In the genomic region with DNA sequence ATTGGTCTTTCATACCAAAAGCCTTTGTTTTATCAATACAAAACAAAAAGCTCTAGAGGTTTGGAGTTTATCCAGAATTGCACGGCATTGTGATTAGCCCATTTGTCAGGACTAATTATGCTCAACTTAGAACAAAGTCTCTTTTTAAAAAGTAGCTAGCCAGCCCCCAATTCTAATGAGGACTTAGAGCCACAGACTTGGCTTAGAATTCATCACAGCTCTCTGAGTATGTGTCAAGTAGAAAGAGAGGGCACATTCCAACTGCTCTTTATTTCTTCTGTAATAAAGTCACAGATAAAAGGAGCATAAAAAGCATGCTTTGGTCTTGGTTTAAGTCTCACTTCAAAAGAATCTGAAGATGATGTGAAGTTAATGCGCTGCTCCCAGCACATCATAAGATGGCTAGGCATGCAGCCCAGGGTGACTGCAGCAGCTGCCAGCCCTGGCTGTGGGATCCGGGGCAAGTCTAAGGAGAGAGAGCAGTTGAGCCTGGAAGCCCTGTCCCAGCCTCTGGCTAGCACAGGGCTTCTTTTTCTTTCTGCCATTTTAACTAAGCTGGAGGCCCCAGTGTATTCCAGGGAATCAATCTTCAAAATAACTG, we compare ENCODE assay signal across 17 cellular contexts.
DNase-seq lines count a peak whose midpoint lies in the region; ATAC-seq and TF ChIP-seq lines count a peak whose summit lies in the region.
"Had no signal": no experiment of that assay in that cellular context is flagged by ENCODE, and none has a peak within 500 bp of the region (broad histone marks: within the 10 kb centered on the region; RNA-seq: fewer than 3 reads in every experiment).

No MANE protein-coding gene starts in this region.

- H4K91ac ChIP-seq in IMR-90 (ENCODE audit: insufficient read depth, low read depth, low read length): no peak overlapping the region

- no peaks in the 10 kb centered on the region for H4K20me1 ChIP-seq in IMR-90 (ENCODE audit: insufficient read depth, low read length)

- H3K27ac ChIP-seq in IMR-90 (ENCODE audit: insufficient read depth, low read length) (no peak overlapping the region), endodermal cell (ENCODE audit: low read depth, low read length) (peak overlapping the region; percentile 49), mesodermal cell (ENCODE audit: low read depth, low read length, severe bottlenecking) (peak overlapping the region; percentile 33), A673 (ENCODE audit: low read depth, low read length, poor library complexity, severe bottlenecking) (no peak overlapping the region)
- H3K27ac ChIP-seq: coronary artery, parathyroid adenoma had no signal

- H2AK5ac ChIP-seq in IMR-90 (ENCODE audit: low read depth, low read length): no peak overlapping the region

- H3K9me3 ChIP-seq in IMR-90 (ENCODE audit: control insufficient read depth, insufficient read depth, low read length) (peaks cover 14% of the 10 kb centered on the region), endodermal cell (ENCODE audit: control insufficient read depth, low read length) (no peaks in the 10 kb centered on the region), mesodermal cell (ENCODE audit: control insufficient read depth, low read length) (no peaks in the 10 kb centered on the region), A673 (ENCODE audit: low read depth, low read length, poor library complexity, severe bottlenecking) (peaks cover 58% of the 10 kb centered on the region)

- no peak overlapping the region for H3K14ac ChIP-seq in IMR-90 (replicated peaks; ENCODE audit: low read depth, low read length)

- H3K4me3 Mint-ChIP-seq in endodermal cell: no peak overlapping the region
- H3K4me3 Mint-ChIP-seq: activated naive CD8-positive, alpha-beta T cell treated with anti-CD3 and anti-CD28 coated beads, Interleukin-2, amount 50 U/mL, for 24 hours; memory B cell; type B pancreatic cell had no signal

- no peak overlapping the region for H4K5ac ChIP-seq in IMR-90 (ENCODE audit: low read depth, low read length)

- H3K9me1 ChIP-seq in IMR-90 (ENCODE audit: insufficient read depth, low read length): no peaks in the 10 kb centered on the region

- no TSS peak for BruUV-seq in IMR-90 (replicated peaks; lab: Mats Ljungman, UMichigan)
- no TSS peak for BruUV-seq in A673 (replicated peaks; lab: Mats Ljungman, UMichigan)

- no peak for TF ChIP-seq POLR2A in IMR-90 (IDR thresholded peaks at IDR 0.05; ENCODE audit: low read depth, low read length)

- no peaks in the 10 kb centered on the region for H3K27me3 Mint-ChIP-seq in endodermal cell (ENCODE audit: insufficient read depth)
- H3K27me3 Mint-ChIP-seq: activated naive CD8-positive, alpha-beta T cell treated with anti-CD3 and anti-CD28 coated beads, Interleukin-2, amount 50 U/mL, for 24 hours; memory B cell had no signal

- H3K4me3 ChIP-seq in IMR-90 (ENCODE audit: insufficient read depth, low read depth, low read length) (no peak overlapping the region), endodermal cell (ENCODE audit: low read length) (no peak overlapping the region), mesodermal cell (ENCODE audit: extremely low read depth, insufficient read depth, low read length, poor library complexity, severe bottlenecking) (no peak overlapping the region), A673 (ENCODE audit: low read depth, low read length, poor library complexity, severe bottlenecking) (no peak overlapping the region)
- H3K4me3 ChIP-seq: coronary artery had no signal

- no peak overlapping the region for H2BK120ac ChIP-seq in IMR-90 (ENCODE audit: low read depth, low read length)

- H3K23ac ChIP-seq in IMR-90 (ENCODE audit: low read depth, low read length): no peak overlapping the region

- no peak overlapping the region for H2AFZ ChIP-seq in IMR-90 (replicated peaks; ENCODE audit: low read length, poor library complexity)
- H2AFZ ChIP-seq: parathyroid adenoma had no signal

- intact Hi-C loops in IMR-90 (cut with micrococcal nuclease) (no loop called here), A673 (cut with micrococcal nuclease; ENCODE audit: unreplicated experiment) (no loop called here)

- no peaks in the 10 kb centered on the region for H3K79me1 ChIP-seq in IMR-90 (ENCODE audit: low read depth in 1 of 2, low read length in 2 of 2)

- no peak overlapping the region for H3K4me2 ChIP-seq in IMR-90 (ENCODE audit: low read depth, low read length)

- no peak for ATAC-seq in IMR-90 (ENCODE audit: low read depth)
- ATAC-seq: activated naive CD8-positive, alpha-beta T cell treated with anti-CD3 and anti-CD28 coated beads, Interleukin-2, amount 50 U/mL, for 24 hours had no signal

- H3K18ac ChIP-seq in IMR-90 (ENCODE audit: low read depth, low read length): no peak overlapping the region

- in situ Hi-C loops in IMR-90 (cut with MboI; ENCODE audit: low sequenced_read_pairs): no loop called here
- in situ Hi-C loops in GM13977 (cut with MboI; ENCODE audit: low pct_unique_long_range_greater_than_20kb, low sequenced_read_pairs, unreplicated experiment): no loop called here

- peak overlapping the region; percentile 55 for H3K27ac Mint-ChIP-seq in endodermal cell
- H3K27ac Mint-ChIP-seq: activated naive CD8-positive, alpha-beta T cell treated with anti-CD3 and anti-CD28 coated beads, Interleukin-2, amount 50 U/mL, for 24 hours; memory B cell; type B pancreatic cell had no signal

- H3K36me3 Mint-ChIP-seq in endodermal cell (ENCODE audit: low read depth): no peaks in the 10 kb centered on the region
- H3K36me3 Mint-ChIP-seq: memory B cell, type B pancreatic cell had no signal

- H3K9me3 Mint-ChIP-seq in endodermal cell: no peaks in the 10 kb centered on the region
- H3K9me3 Mint-ChIP-seq: type B pancreatic cell had no signal

- no peak overlapping the region for H2AK9ac ChIP-seq in IMR-90 (replicated peaks; ENCODE audit: low read depth, low read length, poor library complexity)

- H3K4me1 ChIP-seq in IMR-90 (ENCODE audit: control insufficient read depth, insufficient read depth, low read length): no peaks in the 10 kb centered on the region
- H3K4me1 ChIP-seq in endodermal cell (ENCODE audit: control insufficient read depth, insufficient read depth, low read length): no peaks in the 10 kb centered on the region
- H3K4me1 ChIP-seq in mesodermal cell (ENCODE audit: control insufficient read depth, insufficient read depth, low read length, poor library complexity, severe bottlenecking): peaks cover 23% of the 10 kb centered on the region
- no peaks in the 10 kb centered on the region for H3K4me1 ChIP-seq in A673 (ENCODE audit: insufficient read depth, low read length, poor library complexity, severe bottlenecking)
- H3K4me1 ChIP-seq: parathyroid adenoma had no signal

- no peak for TF ChIP-seq CTCF in IMR-90 (conservative IDR thresholded peaks at IDR 0.05; ENCODE audit: low read depth, low read length)
- no peak for TF ChIP-seq CTCF in endodermal cell (conservative IDR thresholded peaks at IDR 0.05)
- TF ChIP-seq CTCF in A673 (conservative IDR thresholded peaks at IDR 0.05; ENCODE audit: low read depth, low read length): no peak
- TF ChIP-seq CTCF in GM13977 (IDR thresholded peaks at IDR 0.05; ENCODE audit: extremely low read depth, insufficient read depth, missing control alignments): no peak

- H3K56ac ChIP-seq in IMR-90 (ENCODE audit: extremely low read depth, insufficient read depth, low read length): no peak overlapping the region

- H3K36me3 ChIP-seq in IMR-90 (ENCODE audit: control insufficient read depth, insufficient read depth, low read length): no peaks in the 10 kb centered on the region
- no peaks in the 10 kb centered on the region for H3K36me3 ChIP-seq in endodermal cell (ENCODE audit: control insufficient read depth, insufficient read depth, low read length)
- no peaks in the 10 kb centered on the region for H3K36me3 ChIP-seq in mesodermal cell (ENCODE audit: control insufficient read depth, insufficient read depth, low read length)
- no peaks in the 10 kb centered on the region for H3K36me3 ChIP-seq in A673 (ENCODE audit: insufficient read depth, low read length, poor library complexity, severe bottlenecking)

- H3K9ac ChIP-seq in IMR-90 (ENCODE audit: low read depth, low read length) (no peak overlapping the region), endodermal cell (ENCODE audit: extremely low read depth, low read length, poor library complexity, severe bottlenecking) (no peak overlapping the region)
- H3K9ac ChIP-seq: parathyroid adenoma had no signal

- dilution Hi-C loops in IMR-90 (cut with HindIII; ENCODE audit: low sequenced_read_pairs, unreplicated experiment): no loop called here

- CTCF ChIA-PET in IMR-90 (lab: Yijun Ruan, JAX): no interaction called here
- CTCF ChIA-PET in A673 (lab: Charles Lee): no interaction called here

- TF ChIP-seq RAD21 in IMR-90 (IDR thresholded peaks at IDR 0.05; ENCODE audit: low read length): no peak

- no peak overlapping the region for H2BK20ac ChIP-seq in IMR-90 (ENCODE audit: low read depth, low read length)

- H2BK5ac ChIP-seq in IMR-90 (ENCODE audit: low read depth, low read length, poor library complexity, severe bottlenecking): no peak overlapping the region

- H3K27me3 ChIP-seq in IMR-90 (ENCODE audit: control insufficient read depth, insufficient read depth, low read length): no peaks in the 10 kb centered on the region
- H3K27me3 ChIP-seq in endodermal cell (ENCODE audit: control insufficient read depth, insufficient read depth, low read length, poor library complexity, severe bottlenecking): no peaks in the 10 kb centered on the region
- no peaks in the 10 kb centered on the region for H3K27me3 ChIP-seq in A673 (replicated peaks; ENCODE audit: insufficient read depth, low read depth, low read length, poor library complexity)

- DNase-seq in IMR-90 (peak; percentile 1), endodermal cell (no peak), superior temporal gyrus (ENCODE audit: extremely low spot score) (peak; percentile 84), NCI-H524 (lab: John Stamatoyannopoulos, UW) (no peak), A673 (ENCODE audit: low spot score) (no peak), GM13977 (ENCODE audit: low spot score) (no peak)
- DNase-seq: activated CD4-positive, alpha-beta T cell treated with anti-CD3 and anti-CD28 coated beads for 4 hours; activated naive CD8-positive, alpha-beta T cell treated with anti-CD3 and anti-CD28 coated beads, Interleukin-2, amount 50 U/mL, for 24 hours; activated T-cell treated with anti-CD3 and anti-CD28 coated beads, Interleukin-2, amount 50 U/mL, for 1 hour; NCI-H2171 treated with DMSO at 0.1 percent for 48 hours; SHP77 treated with DMSO at 0.1 percent for 48 hours; stimulated activated CD4-positive, alpha-beta T cell treated with anti-CD3 and anti-CD28 coated beads, Interleukin-2, amount 100 ng/mL, for 24 hours had no signal

- POLR2A ChIA-PET in IMR-90 (lab: Charles Lee; ENCODE audit: unreplicated experiment) (no interaction called here), A673 (lab: Charles Lee; ENCODE audit: low non-redundant PET) (no interaction called here)

- peaks cover 2% of the 10 kb centered on the region for H3K4me1 Mint-ChIP-seq in endodermal cell
- H3K4me1 Mint-ChIP-seq: activated naive CD8-positive, alpha-beta T cell treated with anti-CD3 and anti-CD28 coated beads, Interleukin-2, amount 50 U/mL, for 24 hours; memory B cell had no signal

- H3K4ac ChIP-seq in IMR-90 (ENCODE audit: low read depth, low read length): no peak overlapping the region

- no CpG with 5 or more reads among the region's 3 CpGs for WGBS in IMR-90 (ENCODE audit: extremely low coverage in 2 of 2, insufficient read length in 1 of 2), 2 experiments
- 80 to 82% methylated on average over 1 to 3 of the region's 3 CpGs for WGBS in endodermal cell (ENCODE audit: insufficient coverage in 1 of 2, insufficient read length in 1 of 2), 2 experiments
- WGBS in mesodermal cell (ENCODE audit: insufficient coverage in 2 of 2), 2 experiments: 58 to 100% methylated on average over 1 to 2 of the region's 3 CpGs

- H4K8ac ChIP-seq in IMR-90 (ENCODE audit: low read depth in 2 of 2, low read length in 2 of 2): no peak overlapping the region

- no peak overlapping the region for H2BK15ac ChIP-seq in IMR-90 (ENCODE audit: low read depth, low read length)

Comparison
In these comparisons a context has a peak if more than half of its experiments do, and no peak if none do; other contexts are left out.
1. DNase-seq: peak in IMR-90 (single experiment) and superior temporal gyrus (single experiment); none in endodermal cell (single experiment), NCI-H524 (0 of 2), A673 (single experiment) and GM13977 (single experiment).
2. H3K27ac ChIP-seq: peak in endodermal cell (single experiment) and mesodermal cell (single experiment); none in IMR-90 (single experiment) and A673 (single experiment).